ENCODE assay signal across 25 cellular contexts in the genomic region with DNA sequence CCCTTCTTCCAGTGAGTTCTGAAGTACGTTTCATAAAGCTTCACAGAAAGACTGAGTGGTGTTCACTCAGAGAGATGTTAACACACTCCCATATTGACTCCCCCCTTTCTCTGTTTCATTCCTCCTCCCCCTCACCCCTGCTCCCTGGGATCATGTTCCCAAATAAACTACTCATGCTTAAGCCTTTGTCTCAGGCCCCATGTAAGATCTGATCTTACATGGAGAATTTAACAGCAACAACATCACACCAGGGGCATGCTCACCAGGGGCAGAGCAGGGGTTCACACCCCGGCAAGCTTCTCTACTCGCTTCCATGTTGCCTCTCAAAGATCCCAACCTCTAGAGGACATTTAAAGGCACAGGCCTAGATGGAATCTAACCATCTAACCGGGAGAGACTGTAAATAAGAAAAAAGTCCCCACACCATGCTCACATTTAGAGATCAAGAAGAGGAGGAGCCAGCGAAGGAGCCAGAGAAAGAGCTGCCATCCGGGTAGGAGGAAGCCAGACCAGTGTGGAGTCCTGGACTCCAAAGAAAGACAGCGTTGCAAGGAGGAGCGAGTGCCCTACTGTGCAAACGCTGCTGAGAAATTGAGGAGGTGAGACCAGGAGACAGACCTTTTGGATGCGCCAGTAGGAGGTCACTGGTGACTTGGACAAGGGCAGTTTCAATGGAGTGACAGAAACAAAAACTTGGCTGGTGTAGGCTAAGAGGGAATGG.
"Had no signal": no experiment of that assay in that cellular context is flagged by ENCODE, and none has a peak within 500 bp of the region (broad histone marks: within the 10 kb centered on the region; RNA-seq: fewer than 3 reads in every experiment).

No MANE protein-coding gene starts in this region.

- H3K27ac Mint-ChIP-seq: activated naive CD8-positive, alpha-beta T cell treated with anti-CD3 and anti-CD28 coated beads for 36 hours; naive B cell had no signal

- H3K4me2 ChIP-seq: hepatocyte, neural progenitor cell had no signal

- H3K79me2 ChIP-seq: hepatocyte had no signal

- H3K4me3 Mint-ChIP-seq: activated naive CD8-positive, alpha-beta T cell treated with anti-CD3 and anti-CD28 coated beads for 36 hours; naive B cell; neural progenitor cell had no signal

- H3K9ac ChIP-seq: neural progenitor cell had no signal

- H3K36me3 Mint-ChIP-seq: neural progenitor cell had no signal

- H2AFZ ChIP-seq: hepatocyte, neural progenitor cell had no signal

- H3K27ac ChIP-seq: cardiac muscle cell, dorsolateral prefrontal cortex, epithelial cell of prostate, hepatocyte, neural progenitor cell, psoas muscle, skin epidermis, thoracic aorta, upper lobe of right lung, WERI-Rb-1 had no signal

- H3K4me3 ChIP-seq: cardiac muscle cell, dorsolateral prefrontal cortex, hepatocyte, lung, mucosa of descending colon, neural progenitor cell, psoas muscle, skin epidermis, thoracic aorta, upper lobe of right lung had no signal

- H3K9me3 Mint-ChIP-seq: activated naive CD8-positive, alpha-beta T cell treated with anti-CD3 and anti-CD28 coated beads for 36 hours; naive B cell; neural progenitor cell had no signal

- DNase-seq: activated CD4-positive, alpha-beta T cell treated with anti-CD3 and anti-CD28 coated beads for 1 hour; activated CD8-positive, alpha-beta memory T cell treated with anti-CD3 and anti-CD28 coated beads, Interleukin-2, amount 50 U/mL, for 48 hours; activated gamma-delta T cell treated with Interleukin-2 at 50 U/mL for 16 hours; activated naive CD8-positive, alpha-beta T cell treated with anti-CD3 and anti-CD28 coated beads for 36 hours; amniotic stem cell; foreskin fibroblast; naive B cell; psoas muscle; right cardiac atrium; stimulated activated CD4-positive, alpha-beta T cell treated with anti-CD3 and anti-CD28 coated beads, Interleukin-15, amount 100 ng/mL, for 24 hours; stimulated activated CD4-positive, alpha-beta T cell treated with anti-CD3 and anti-CD28 coated beads, Interleukin-2, amount 100 ng/mL, for 48 hours; SW 1271; T-helper 2 cell; upper lobe of right lung; WERI-Rb-1 had no signal

- H3K9me3 ChIP-seq: mucosa of descending colon, psoas muscle, thoracic aorta, upper lobe of right lung had no signal

- ATAC-seq: left lobe of liver, mucosa of descending colon, psoas muscle, right cardiac atrium had no signal

- H3K36me3 ChIP-seq: cardiac muscle cell, neural progenitor cell, thoracic aorta, upper lobe of right lung, WERI-Rb-1 had no signal

- H3K27me3 Mint-ChIP-seq: activated naive CD8-positive, alpha-beta T cell treated with anti-CD3 and anti-CD28 coated beads for 36 hours; naive B cell had no signal

- H3K27me3 ChIP-seq: cardiac muscle cell, dorsolateral prefrontal cortex, hepatocyte, neural progenitor cell, upper lobe of right lung had no signal
